22 cellular contexts compared by ENCODE assay signal in the genomic region with DNA sequence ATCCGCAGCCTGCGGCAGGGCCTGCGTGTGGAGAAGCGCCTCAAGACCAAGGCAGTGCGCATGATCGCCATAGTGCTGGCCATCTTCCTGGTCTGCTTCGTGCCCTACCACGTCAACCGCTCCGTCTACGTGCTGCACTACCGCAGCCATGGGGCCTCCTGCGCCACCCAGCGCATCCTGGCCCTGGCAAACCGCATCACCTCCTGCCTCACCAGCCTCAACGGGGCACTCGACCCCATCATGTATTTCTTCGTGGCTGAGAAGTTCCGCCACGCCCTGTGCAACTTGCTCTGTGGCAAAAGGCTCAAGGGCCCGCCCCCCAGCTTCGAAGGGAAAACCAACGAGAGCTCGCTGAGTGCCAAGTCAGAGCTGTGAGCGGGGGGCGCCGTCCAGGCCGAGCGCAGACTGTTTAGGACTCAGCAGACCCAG. TPM values are rescaled to one million over a fixed set of nuclear protein-coding genes. Genes with fewer than 3 reads are reported as not detected.
DNase-seq lines count a peak whose midpoint lies in the region; ATAC-seq and TF ChIP-seq lines count a peak whose summit lies in the region.
"Had no signal": no experiment of that assay in that cellular context is flagged by ENCODE, and none has a peak within 500 bp of the region (broad histone marks: within the 10 kb centered on the region; RNA-seq: fewer than 3 reads in every experiment).

No MANE protein-coding gene starts in this region.

- H3K4me1 Mint-ChIP-seq in activated T-cell treated with anti-CD3 and anti-CD28 coated beads, Interleukin-2, amount 50 U/mL, for 4 hours (ENCODE audit: low read depth) = peaks cover 14% of the 10 kb centered on the region

- intact Hi-C loops in right cardiac atrium (cut with DNase I) (no loop called here), posterior vena cava (cut with DNase I) (no loop called here), uterus (cut with DNase I; ENCODE audit: low total_unique reads) (no loop called here)

- H3K27ac ChIP-seq in coronary artery = peak overlapping the region; percentile 39 to 77
- H3K27ac ChIP-seq in right cardiac atrium (ENCODE audit: low read length) = peak overlapping the region; percentile 81
- peak overlapping the region; percentile 17 to 20 for H3K27ac ChIP-seq in uterus

- no peak overlapping the region for H3K4me3 Mint-ChIP-seq in activated T-cell treated with anti-CD3 and anti-CD28 coated beads, Interleukin-2, amount 50 U/mL, for 4 hours
- H3K4me3 Mint-ChIP-seq: activated B cell treated with CpG ODN at 0.5 μM for 24 hours; activated CD8-positive, alpha-beta T cell treated with anti-CD3 and anti-CD28 coated beads for 36 hours; activated naive CD8-positive, alpha-beta T cell; natural killer cell treated with Interleukin-12 subunit alpha and Interleukin-12 subunit beta and Interleukin-15 and Interleukin-18, amount 100 ng/mL, for 72 hours had no signal

- H3K4me1 ChIP-seq in right cardiac atrium (ENCODE audit: control insufficient read depth, insufficient read depth, low read length) (peaks cover 46% of the 10 kb centered on the region), uterus (peaks cover 0 to 24% of the 10 kb centered on the region in 2 donors)

- POLR2A ChIA-PET in HEK293T (lab: Yijun Ruan, JAX) = no interaction called here

- H3K27me3 ChIP-seq in right cardiac atrium (ENCODE audit: control insufficient read depth, insufficient read depth) (no peaks in the 10 kb centered on the region), uterus (no peaks in the 10 kb centered on the region)
- H3K27me3 ChIP-seq: body of pancreas had no signal

- H3K9me3 ChIP-seq in right cardiac atrium (ENCODE audit: control insufficient read depth, low read length) (no peaks in the 10 kb centered on the region), uterus (no peaks in the 10 kb centered on the region)
- H3K9me3 ChIP-seq: body of pancreas had no signal

- no peaks in the 10 kb centered on the region for H3K27me3 Mint-ChIP-seq in activated T-cell treated with anti-CD3 and anti-CD28 coated beads, Interleukin-2, amount 50 U/mL, for 4 hours (ENCODE audit: low read depth)
- H3K27me3 Mint-ChIP-seq: activated B cell treated with CpG ODN at 0.5 μM for 24 hours; activated CD8-positive, alpha-beta T cell treated with anti-CD3 and anti-CD28 coated beads for 36 hours; activated naive CD8-positive, alpha-beta T cell; natural killer cell treated with Interleukin-12 subunit alpha and Interleukin-12 subunit beta and Interleukin-15 and Interleukin-18, amount 100 ng/mL, for 72 hours had no signal

- H3K9me3 Mint-ChIP-seq in activated T-cell treated with anti-CD3 and anti-CD28 coated beads, Interleukin-2, amount 50 U/mL, for 4 hours = no peaks in the 10 kb centered on the region
- H3K9me3 Mint-ChIP-seq: activated B cell treated with CpG ODN at 0.5 μM for 24 hours; activated CD8-positive, alpha-beta T cell treated with anti-CD3 and anti-CD28 coated beads for 36 hours; natural killer cell treated with Interleukin-12 subunit alpha and Interleukin-12 subunit beta and Interleukin-15 and Interleukin-18, amount 100 ng/mL, for 72 hours had no signal

- DNase-seq in coronary artery (ENCODE audit: low spot score) (no peak), right cardiac atrium (peak; percentile 20 to 64 (median 59)), posterior vena cava (ENCODE audit: low spot score) (peak; percentile 80), uterus (no peak), HEK293T (ENCODE audit: extremely low spot score) (no peak), NCI-H2029 treated with DMSO at 0.1 percent for 48 hours (lab: John Stamatoyannopoulos, UW) (no peak)
- DNase-seq in activated T-cell treated with anti-CD3 and anti-CD28 coated beads, Interleukin-2, amount 50 U/mL, for 4 hours = no peak
- DNase-seq: activated B cell treated with CpG ODN at 0.5 μM for 24 hours; activated CD8-positive, alpha-beta T cell treated with anti-CD3 and anti-CD28 coated beads for 36 hours; activated T-cell treated with anti-CD3 and anti-CD28 coated beads, Interleukin-2, amount 50 U/mL, for 48 hours; mammary epithelial cell; NCI-H1417; stimulated activated CD4-positive, alpha-beta T cell treated with anti-CD3 and anti-CD28 coated beads, Interleukin-15, amount 100 ng/mL, for 24 hours; stimulated activated naive CD4-positive, alpha-beta T cell treated with Interleukin-2 at 50 U/mL for 16 hours had no signal

- H3K4me3 ChIP-seq in coronary artery (no peak overlapping the region), right cardiac atrium (ENCODE audit: low read length) (no peak overlapping the region), uterus (no peak overlapping the region)
- H3K4me3 ChIP-seq: body of pancreas had no signal

- 82% methylated on average over 29 of the region's 29 CpGs for WGBS in right cardiac atrium

- CTCF ChIA-PET in HEK293T (lab: Yijun Ruan, JAX) = interaction anchor here (3.9 kb wide), 1 partner anchor 60 kb away, joined by 46 read pairs; no protein-coding TSS in a partner anchor

- TF ChIP-seq CTCF in coronary artery (IDR thresholded peaks at IDR 0.05) (no peak), uterus (IDR thresholded peaks at IDR 0.05) (no peak)

- H3K36me3 ChIP-seq in uterus = no peaks in the 10 kb centered on the region

- H3K36me3 Mint-ChIP-seq in activated T-cell treated with anti-CD3 and anti-CD28 coated beads, Interleukin-2, amount 50 U/mL, for 4 hours (ENCODE audit: insufficient read depth) = no peaks in the 10 kb centered on the region
- H3K36me3 Mint-ChIP-seq: activated naive CD8-positive, alpha-beta T cell; natural killer cell treated with Interleukin-12 subunit alpha and Interleukin-12 subunit beta and Interleukin-15 and Interleukin-18, amount 100 ng/mL, for 72 hours had no signal

- no peak for ATAC-seq in right cardiac atrium
- no peak for ATAC-seq in activated T-cell treated with anti-CD3 and anti-CD28 coated beads, Interleukin-2, amount 50 U/mL, for 4 hours
- ATAC-seq: activated CD8-positive, alpha-beta T cell treated with anti-CD3 and anti-CD28 coated beads for 36 hours; natural killer cell treated with Interleukin-12 subunit alpha and Interleukin-12 subunit beta and Interleukin-15 and Interleukin-18, amount 100 ng/mL, for 72 hours had no signal

- no peak for TF ChIP-seq POLR2A in uterus (IDR thresholded peaks at IDR 0.05)

TF ChIP-seq in HEK293T, 16 proteins besides CTCF, POLR2A, EP300 and RAD21:
- no peak for TF ChIP-seq HDGF (IDR thresholded peaks at IDR 0.05; ENCODE audit: borderline replicate concordance)
- TF ChIP-seq TARDBP (IDR thresholded peaks at IDR 0.05) = no peak
- TF ChIP-seq SUZ12 (IDR thresholded peaks at IDR 0.05) = no peak
- no peak for TF ChIP-seq ARNT (IDR thresholded peaks at IDR 0.05)
- no peak for TF ChIP-seq FOXK2 (IDR thresholded peaks at IDR 0.05)
- no peak for TF ChIP-seq NFRKB (IDR thresholded peaks at IDR 0.05)
- TF ChIP-seq L3MBTL2 (conservative IDR thresholded peaks at IDR 0.05) = no peak
- no peak for TF ChIP-seq ELF4 (IDR thresholded peaks at IDR 0.05)
- TF ChIP-seq SP1 (IDR thresholded peaks at IDR 0.05) = no peak
- TF ChIP-seq CTBP1 (IDR thresholded peaks at IDR 0.05; ENCODE audit: borderline replicate concordance) = no peak
- TF ChIP-seq FOXA1 (IDR thresholded peaks at IDR 0.05) = no peak
- no peak for TF ChIP-seq LEF1 (IDR thresholded peaks at IDR 0.05; ENCODE audit: borderline replicate concordance)
- TF ChIP-seq BHLHE40 (IDR thresholded peaks at IDR 0.05; ENCODE audit: borderline replicate concordance) = no peak
- TF ChIP-seq ZNF384 (IDR thresholded peaks at IDR 0.05) = no peak
- TF ChIP-seq, protein P1, sequence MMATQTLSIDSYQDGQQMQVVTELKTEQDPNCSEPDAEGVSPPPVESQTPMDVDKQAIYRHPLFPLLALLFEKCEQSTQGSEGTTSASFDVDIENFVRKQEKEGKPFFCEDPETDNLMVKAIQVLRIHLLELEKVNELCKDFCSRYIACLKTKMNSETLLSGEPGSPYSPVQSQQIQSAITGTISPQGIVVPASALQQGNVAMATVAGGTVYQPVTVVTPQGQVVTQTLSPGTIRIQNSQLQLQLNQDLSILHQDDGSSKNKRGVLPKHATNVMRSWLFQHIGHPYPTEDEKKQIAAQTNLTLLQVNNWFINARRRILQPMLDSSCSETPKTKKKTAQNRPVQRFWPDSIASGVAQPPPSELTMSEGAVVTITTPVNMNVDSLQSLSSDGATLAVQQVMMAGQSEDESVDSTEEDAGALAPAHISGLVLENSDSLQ (IDR thresholded peaks at IDR 0.05) = no peak
- no peak for TF ChIP-seq FOXM1 (IDR thresholded peaks at IDR 0.05; ENCODE audit: borderline replicate concordance)

RNA-seq across cellular contexts. Expression of a gene that starts 5.4 kb away (rescaled TPM):
- total RNA-seq in right cardiac atrium (under 1 TPM in 2 of 4 donors, not detected in 2; 0.31 to 0.40 TPM), posterior vena cava (under 1 TPM in 1 of 2 donors, not detected in 1; 0.10 TPM), uterus (under 1 TPM in 1 of 4 donors, not detected in 3; 0.41 TPM)
- polyA plus RNA-seq in right cardiac atrium = 4.0 TPM
- total RNA-seq in activated T-cell treated with anti-CD3 and anti-CD28 coated beads, Interleukin-2, amount 50 U/mL, for 4 hours = not detected
- total RNA-seq: activated B cell treated with CpG ODN at 0.5 μM for 24 hours; activated CD8-positive, alpha-beta T cell treated with anti-CD3 and anti-CD28 coated beads for 36 hours; dermis microvascular lymphatic vessel endothelial cell; epithelial cell of proximal tubule; glomerular endothelial cell; LHCN-M2; mammary epithelial cell; natural killer cell treated with Interleukin-12 subunit alpha and Interleukin-12 subunit beta and Interleukin-15 and Interleukin-18, amount 100 ng/mL, for 72 hours; SK-MEL-5 had no signal
- polyA plus RNA-seq: mammary epithelial cell had no signal

RNA-seq across cellular contexts. Expression of a gene that starts 23.9 kb away (rescaled TPM):
- 100 to 1,000 TPM; 163 to 224 (median 209) TPM for total RNA-seq in right cardiac atrium
- 178 TPM for polyA plus RNA-seq in right cardiac atrium
- total RNA-seq in posterior vena cava = 100 to 1,000 TPM; 210 to 235 TPM
- total RNA-seq in uterus = 100 to 1,000 TPM in 1 of 4 donors, 10 to 100 TPM in 3; 15.8 to 298 (median 66.2) TPM
- 1 to 10 TPM; 4.4 to 8.8 (median 5.2) TPM for total RNA-seq in activated T-cell treated with anti-CD3 and anti-CD28 coated beads, Interleukin-2, amount 50 U/mL, for 4 hours
- total RNA-seq: natural killer cell treated with Interleukin-12 subunit alpha and Interleukin-12 subunit beta and Interleukin-15 and Interleukin-18, amount 100 ng/mL, for 72 hours had no signal

RNA-seq across cellular contexts. Expression of a gene that starts 49.9 kb away (rescaled TPM):
- total RNA-seq in right cardiac atrium (1 to 10 TPM; 3.6 to 5.0 (median 4.4) TPM), posterior vena cava (1 to 10 TPM; 4.3 to 4.7 TPM), uterus (10 to 100 TPM in 2 of 4 donors, 1 to 10 TPM in 2; 5.9 to 27.2 (median 11.1) TPM)
- 3.3 TPM for polyA plus RNA-seq in right cardiac atrium
- total RNA-seq in activated T-cell treated with anti-CD3 and anti-CD28 coated beads, Interleukin-2, amount 50 U/mL, for 4 hours = 1 to 10 TPM; 6.4 TPM

Comparison
In these comparisons a context has a peak if more than half of its experiments do, and no peak if none do; other contexts are left out.
1. DNase-seq: peak in right cardiac atrium (3 of 3) and posterior vena cava (single experiment); none in coronary artery (single experiment), uterus (0 of 2), HEK293T (single experiment), NCI-H2029 treated with DMSO at 0.1 percent for 48 hours (single experiment) and activated T-cell treated with anti-CD3 and anti-CD28 coated beads, Interleukin-2, amount 50 U/mL, for 4 hours (single experiment).
2. H3K27ac ChIP-seq: peak in every context shown above with its lines; median percentile 81 in right cardiac atrium; 58 in coronary artery; 18 in uterus.